27 cellular contexts compared by ENCODE assay signal in the genomic region with DNA sequence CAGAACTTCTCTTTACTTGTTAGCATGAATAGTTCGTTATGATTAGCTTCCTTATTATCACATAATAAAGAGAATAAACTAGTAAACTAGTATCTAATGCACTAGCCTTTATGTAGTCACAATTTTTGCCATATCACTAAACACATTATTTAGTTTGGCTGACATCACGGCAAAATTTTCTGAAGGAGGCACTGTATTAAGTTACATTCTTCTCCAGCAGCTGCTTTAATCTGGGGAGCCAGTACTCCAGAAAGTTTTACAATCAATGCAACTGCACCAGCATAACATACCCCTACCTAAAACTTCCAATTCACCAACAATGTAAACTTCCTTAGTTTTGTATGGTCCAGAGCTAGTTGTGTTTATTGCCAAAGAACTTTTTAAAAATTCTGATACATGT.
"Had no signal": no experiment of that assay in that cellular context is flagged by ENCODE, and none has a peak within 500 bp of the region (broad histone marks: within the 10 kb centered on the region; RNA-seq: fewer than 3 reads in every experiment).

No MANE protein-coding gene starts in this region.

- H3K4me1 ChIP-seq: ascending aorta, SJSA1 had no signal

- H3K27me3 ChIP-seq: ascending aorta, SJSA1 had no signal

- DNase-seq: activated CD4-positive, alpha-beta T cell treated with anti-CD3 and anti-CD28 coated beads for 48 hours; activated CD4-positive, alpha-beta T cell treated with anti-CD3 and anti-CD28 coated beads, Interleukin-2, amount 50 U/mL, for 4 hours; activated CD4-positive, CD25-positive, alpha-beta regulatory T cell treated with anti-CD3 and anti-CD28 coated beads, Interleukin-2, amount 50 U/mL, for 72 hours; activated CD8-positive, alpha-beta memory T cell treated with anti-CD3 and anti-CD28 coated beads, Interleukin-2, amount 50 U/mL, for 48 hours; activated CD8-positive, alpha-beta T cell treated with anti-CD3 and anti-CD28 coated beads, Interleukin-2, amount 10 ng/mL, durations not matched to agents 7 days and 5 days; activated naive CD4-positive, alpha-beta T cell treated with anti-CD3 and anti-CD28 coated beads, Interleukin-2, amount 50 U/mL, for 16 hours; activated naive CD8-positive, alpha-beta T cell treated with anti-CD3 and anti-CD28 coated beads, Interleukin-2, amount 10 ng/mL, durations not matched to agents 7 days and 5 days; activated T-cell treated with anti-CD3 and anti-CD28 coated beads, Interleukin-2, amount 50 U/mL, for 1 hour; Kasumi-1; KBM-7; NCI-H1048; NCI-H146; NCI-H187 treated with DMSO at 0.1 percent for 48 hours; NCI-H2081 treated with DMSO at 0.1 percent for 48 hours; NCI-H2171; NCI-H226; NCI-H526; NCI-H774; NK-92 treated with Interleukin-12 subunit alpha and Interleukin-12 subunit beta, amount 100 ng/mL, for 24 hours; OCI-M1; Right ventricle myocardium superior; RPMI8226; SW 1271 had no signal

- ATAC-seq: activated CD8-positive, alpha-beta T cell treated with anti-CD3 and anti-CD28 coated beads, Interleukin-2, amount 10 ng/mL, durations not matched to agents 7 days and 5 days; Panc1; SK-N-SH treated with all-trans-retinoic acid at 6 μM for 48 hours had no signal

- H3K4me3 ChIP-seq: ascending aorta, SJSA1 had no signal

- H3K27ac ChIP-seq: ascending aorta, SJSA1 had no signal

- H3K9me3 ChIP-seq: SJSA1 had no signal
